In the genomic region with DNA sequence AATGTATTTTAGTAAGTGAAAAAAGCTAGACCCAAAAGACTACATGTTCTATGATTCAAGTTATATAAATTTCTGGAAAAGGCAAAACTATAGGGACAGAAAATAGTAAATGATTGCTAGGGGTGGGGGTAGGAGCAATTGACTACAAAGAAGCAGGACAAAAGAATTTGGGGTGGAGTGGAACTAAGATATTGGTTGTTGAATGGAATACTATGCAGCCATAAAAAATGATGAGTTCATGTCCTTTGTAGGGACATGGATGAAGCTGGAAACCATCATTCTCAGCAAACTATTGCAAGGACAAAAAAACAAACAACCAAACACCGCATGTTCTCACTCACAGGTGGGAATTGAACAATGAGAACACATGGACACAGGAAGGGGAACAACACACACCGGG, we compare ENCODE assay signal across 10 cellular contexts. TPM values are rescaled to one million over a fixed set of nuclear protein-coding genes. Genes with fewer than 3 reads are reported as not detected.
A peak's percentile ranks its signal among the peaks of the same experiment; 100 is the strongest.
DNase-seq lines count a peak whose midpoint lies in the region; ATAC-seq, FAIRE-seq and TF ChIP-seq lines count a peak whose summit lies in the region.
"Not testable (repeated sequence)": the region's sequence is repeated elsewhere in the genome, so short reads cannot be mapped to it uniquely, and the experiment has no call there.
"Had no signal": no experiment of that assay in that cellular context is flagged by ENCODE, and none has a peak within 500 bp of the region (broad histone marks: within the 10 kb centered on the region; RNA-seq: fewer than 3 reads in every experiment).

No MANE protein-coding gene starts in this region.

- TF ChIP-seq CTCF in HEK293 (tag by site-specific recombination; IDR thresholded peaks at IDR 0.05); K562 (IDR thresholded peaks at IDR 0.05 in 2 of 3, conservative IDR thresholded peaks at IDR 0.05 in 1 of 3; ENCODE audit: insufficient read depth in 2 of 3, low read depth in 1 of 3, low read length in 3 of 3): not testable (repeated sequence)

- intact Hi-C loops in CD4-positive, alpha-beta memory T cell (cut with micrococcal nuclease) = loop anchor here (10.0 kb wide), 1 partner anchor 47 kb away; no protein-coding TSS in a partner anchor
- intact Hi-C loops in activated CD4-positive, alpha-beta T cell treated with anti-CD3 and anti-CD28 coated beads, Interleukin-2, amount 10 ng/mL, durations not matched to agents 24 days and 14 days (cut with micrococcal nuclease); K562 (cut with micrococcal nuclease): not testable (repeated sequence)

- peaks cover 42% of the 10 kb centered on the region for H3K4me1 ChIP-seq in CD4-positive, alpha-beta memory T cell (ENCODE audit: insufficient read depth, low read length)
- H3K4me1 ChIP-seq in HEK293 (ENCODE audit: control insufficient read depth, insufficient read depth, low read length) = not testable (repeated sequence)
- peaks cover 8 to 14% of the 10 kb centered on the region in 2 experiments; a peak in 3 of 5 replicates for H3K4me1 ChIP-seq in K562 (replicated peaks in 1 of 2; ENCODE audit: control insufficient read depth in 2 of 2, insufficient read depth in 2 of 2, low read length in 2 of 2)

- TF ChIP-seq EP300 in K562 (IDR thresholded peaks at IDR 0.05; ENCODE audit: low read length) = not testable (repeated sequence)

- H3K9ac ChIP-seq in K562 (ENCODE audit: insufficient read depth in 1 of 2, low read depth in 2 of 2, low read length in 2 of 2) = not testable (repeated sequence)

- H3K9me3 Mint-ChIP-seq in CD4-positive, alpha-beta memory T cell = peaks cover 4 to 25% (median 12%) of the 10 kb centered on the region in 8 donors
- H3K9me3 Mint-ChIP-seq in T-cell = peaks cover 3 to 19% (median 12%) of the 10 kb centered on the region in 3 donors
- not testable (repeated sequence) for H3K9me3 Mint-ChIP-seq in activated CD4-positive, alpha-beta T cell treated with anti-CD3 and anti-CD28 coated beads, Interleukin-2, amount 10 ng/mL, durations not matched to agents 24 days and 14 days; activated CD8-positive, alpha-beta T cell treated with anti-CD3 and anti-CD28 coated beads, Interleukin-2, amount 10 ng/mL, durations not matched to agents 7 days and 5 days (ENCODE audit: insufficient read depth)
- peaks cover 12% of the 10 kb centered on the region for H3K9me3 Mint-ChIP-seq in memory B cell

- not testable (repeated sequence) for H3K9me1 ChIP-seq in K562 (ENCODE audit: control insufficient read depth, insufficient read depth, low read length)

- not testable (repeated sequence) for BruUV-seq in K562 (replicated peaks; lab: Mats Ljungman, UMichigan)

- H3K36me3 ChIP-seq in CD4-positive, alpha-beta memory T cell (ENCODE audit: insufficient read depth, low read length); HEK293 (ENCODE audit: control insufficient read depth in 2 of 2, insufficient read depth in 1 of 2, low read length in 2 of 2); K562 (ENCODE audit: control insufficient read depth, insufficient read depth, low read length): not testable (repeated sequence)

- ATAC-seq in T-cell (replicated peaks in 1 of 4); T-helper 17 cell; activated CD8-positive, alpha-beta T cell treated with anti-CD3 and anti-CD28 coated beads, Interleukin-2, amount 10 ng/mL, durations not matched to agents 7 days and 5 days; K562; memory B cell (ENCODE audit: low read depth): not testable (repeated sequence)

- CTCF ChIA-PET in CD4-positive, alpha-beta memory T cell (lab: Charles Lee; ENCODE audit: partially characterized antibody) = interaction anchor here (1.6 kb wide), 1 partner anchor 8 kb away, joined by 3 read pairs; no protein-coding TSS in a partner anchor
- CTCF ChIA-PET in HEK293 (lab: Yijun Ruan, JAX) = interaction anchor here (0.7 kb wide), 1 partner anchor 801 kb away, joined by 3 read pairs; no protein-coding TSS in a partner anchor
- CTCF ChIA-PET in T-cell (lab: Charles Lee) = interaction anchor here in 1 of 2 donors (0.6 kb wide), 1 partner anchor 14 kb away, joined by 4 read pairs; no protein-coding TSS in a partner anchor
- CTCF ChIA-PET in activated CD8-positive, alpha-beta T cell treated with anti-CD3 and anti-CD28 coated beads, Interleukin-2, amount 10 ng/mL, durations not matched to agents 7 days and 5 days (lab: Charles Lee); K562 (lab: Yijun Ruan, JAX; ENCODE audit: low intra/inter-chr PET ratio): not testable (repeated sequence)

- peak overlapping the region in 2 of 8 donors; percentile 79 to 83 for H3K4me3 Mint-ChIP-seq in CD4-positive, alpha-beta memory T cell
- not testable (repeated sequence) for H3K4me3 Mint-ChIP-seq in T-cell; T-helper 17 cell; activated CD4-positive, alpha-beta T cell treated with anti-CD3 and anti-CD28 coated beads, Interleukin-2, amount 10 ng/mL, durations not matched to agents 24 days and 14 days; activated CD8-positive, alpha-beta T cell treated with anti-CD3 and anti-CD28 coated beads, Interleukin-2, amount 10 ng/mL, durations not matched to agents 7 days and 5 days; memory B cell

- POLR2A ChIA-PET in CD4-positive, alpha-beta memory T cell (lab: Charles Lee; ENCODE audit: partially characterized antibody) = interaction anchor here (1.0 to 2.5 kb wide), 2 partner anchors 8 to 10 kb away, joined by 3 to 7 read pairs; no protein-coding TSS in a partner anchor
- POLR2A ChIA-PET in HEK293 (lab: Yijun Ruan, JAX); T-cell (lab: Charles Lee); activated CD8-positive, alpha-beta T cell treated with anti-CD3 and anti-CD28 coated beads, Interleukin-2, amount 10 ng/mL, durations not matched to agents 7 days and 5 days (lab: Charles Lee); K562 (lab: Yijun Ruan, JAX): not testable (repeated sequence)

- not testable (repeated sequence) for FAIRE-seq in K562 (lab: Jason Lieb, UNC)

- H2AFZ ChIP-seq in K562 (ENCODE audit: low read depth, low read length) = not testable (repeated sequence)

- peaks cover 37 to 59% (median 50%) of the 10 kb centered on the region in 4 donors for H3K4me1 Mint-ChIP-seq in CD4-positive, alpha-beta memory T cell
- H3K4me1 Mint-ChIP-seq in T-cell (peaks cover 49 to 52% (median 50%) of the 10 kb centered on the region in 3 donors), T-helper 17 cell (peaks cover 37% of the 10 kb centered on the region), memory B cell (peaks cover 19% of the 10 kb centered on the region)
- H3K4me1 Mint-ChIP-seq in activated CD4-positive, alpha-beta T cell treated with anti-CD3 and anti-CD28 coated beads, Interleukin-2, amount 10 ng/mL, durations not matched to agents 24 days and 14 days = peaks cover 25% of the 10 kb centered on the region
- H3K4me1 Mint-ChIP-seq in activated CD8-positive, alpha-beta T cell treated with anti-CD3 and anti-CD28 coated beads, Interleukin-2, amount 10 ng/mL, durations not matched to agents 7 days and 5 days (ENCODE audit: low read depth) = peaks cover 47% of the 10 kb centered on the region

- not testable (repeated sequence) for H3K27me3 Mint-ChIP-seq in CD4-positive, alpha-beta memory T cell; T-cell; T-helper 17 cell; activated CD8-positive, alpha-beta T cell treated with anti-CD3 and anti-CD28 coated beads, Interleukin-2, amount 10 ng/mL, durations not matched to agents 7 days and 5 days (ENCODE audit: low read depth); memory B cell
- peaks cover 24% of the 10 kb centered on the region for H3K27me3 Mint-ChIP-seq in activated CD4-positive, alpha-beta T cell treated with anti-CD3 and anti-CD28 coated beads, Interleukin-2, amount 10 ng/mL, durations not matched to agents 24 days and 14 days

- 44% methylated on average over 1 of the region's 2 CpGs for WGBS in K562 (ENCODE audit: insufficient coverage, low coverage, missing lambda C conversion rate)

- not testable (repeated sequence) for H3K4me2 ChIP-seq in K562 (ENCODE audit: insufficient read depth, low read length)

- not testable (repeated sequence) for DNase-seq in CD4-positive, alpha-beta memory T cell; T-cell; T-helper 17 cell; activated CD8-positive, alpha-beta T cell treated with anti-CD3 and anti-CD28 coated beads, Interleukin-2, amount 10 ng/mL, durations not matched to agents 7 days and 5 days; K562 (ENCODE audit: extremely low read depth in 1 of 4, low spot score in 3 of 4); memory B cell (ENCODE audit: low spot score in 2 of 2)
- peak; percentile 2 for DNase-seq in activated CD4-positive, alpha-beta T cell treated with anti-CD3 and anti-CD28 coated beads, Interleukin-2, amount 10 ng/mL, durations not matched to agents 24 days and 14 days

- H3K79me2 ChIP-seq in K562 (ENCODE audit: control insufficient read depth, insufficient read depth, low read length) = not testable (repeated sequence)

- not testable (repeated sequence) for H3K4me3 ChIP-seq in CD4-positive, alpha-beta memory T cell (ENCODE audit: low read length in 2 of 2); HEK293 (ENCODE audit: low read depth, low read length); K562

- not testable (repeated sequence) for TF ChIP-seq RAD21 in K562 (CRISPR knock-in tag; conservative IDR thresholded peaks at IDR 0.05 in 1 of 2, IDR thresholded peaks at IDR 0.05 in 1 of 2)

- peak overlapping the region in 4 of 7 donors; percentile 66 to 92 (median 83) for H3K27ac Mint-ChIP-seq in CD4-positive, alpha-beta memory T cell
- H3K27ac Mint-ChIP-seq in T-cell (peak overlapping the region; percentile 92), T-helper 17 cell (peak overlapping the region; percentile 97), memory B cell (peak overlapping the region; percentile 33)
- not testable (repeated sequence) for H3K27ac Mint-ChIP-seq in activated CD4-positive, alpha-beta T cell treated with anti-CD3 and anti-CD28 coated beads, Interleukin-2, amount 10 ng/mL, durations not matched to agents 24 days and 14 days
- peak overlapping the region; percentile 47 for H3K27ac Mint-ChIP-seq in activated CD8-positive, alpha-beta T cell treated with anti-CD3 and anti-CD28 coated beads, Interleukin-2, amount 10 ng/mL, durations not matched to agents 7 days and 5 days

- not testable (repeated sequence) for H3K36me3 Mint-ChIP-seq in CD4-positive, alpha-beta memory T cell; T-helper 17 cell (ENCODE audit: low read depth); activated CD4-positive, alpha-beta T cell treated with anti-CD3 and anti-CD28 coated beads, Interleukin-2, amount 10 ng/mL, durations not matched to agents 24 days and 14 days (ENCODE audit: low read depth); activated CD8-positive, alpha-beta T cell treated with anti-CD3 and anti-CD28 coated beads, Interleukin-2, amount 10 ng/mL, durations not matched to agents 7 days and 5 days (ENCODE audit: low read depth); memory B cell
- peaks cover 11% of the 10 kb centered on the region for H3K36me3 Mint-ChIP-seq in T-cell

- in situ Hi-C loops in K562 (cut with MboI) = loop anchor here (10.0 kb wide), 1 partner anchor 1767 kb away; no protein-coding TSS in a partner anchor

- not testable (repeated sequence) for H3K9me3 ChIP-seq in CD4-positive, alpha-beta memory T cell (ENCODE audit: control insufficient read depth in 1 of 2, low read length in 2 of 2); HEK293 (ENCODE audit: control insufficient read depth, insufficient read depth, low read depth, low read length); T-helper 17 cell (ENCODE audit: control insufficient read depth, low read length, poor library complexity, severe bottlenecking); K562 (replicated peaks; ENCODE audit: control insufficient read depth, insufficient read depth, low read depth, low read length)

- not testable (repeated sequence) for TF ChIP-seq POLR2A in K562 (conservative IDR thresholded peaks at IDR 0.05)

- H4K20me1 ChIP-seq in K562 (replicated peaks; ENCODE audit: control insufficient read depth, insufficient read depth, low read length) = not testable (repeated sequence)

- not testable (repeated sequence) for H3K27ac ChIP-seq in CD4-positive, alpha-beta memory T cell (ENCODE audit: low read depth, low read length); HEK293 (ENCODE audit: extremely low read depth, low read depth, low read length); K562 (ENCODE audit: extremely low read depth, low read depth, low read length)

- H3K27me3 ChIP-seq in CD4-positive, alpha-beta memory T cell (ENCODE audit: insufficient read depth, low read length); K562 (ENCODE audit: control insufficient read depth in 2 of 2, insufficient read depth in 2 of 2, low read length in 2 of 2): not testable (repeated sequence)

RNA-seq across cellular contexts. Expression of gene SAXO2, which starts 25.6 kb away (rescaled TPM):
- 1 to 10 TPM; 1.7 to 2.7 TPM for total RNA-seq in CD4-positive, alpha-beta memory T cell
- under 1 TPM in 1 of 2 donors, not detected in 1; 0.26 TPM for polyA plus RNA-seq in CD4-positive, alpha-beta memory T cell
- 10 to 100 TPM in 1 of 5 donors, 1 to 10 TPM in 3, under 1 TPM in 1; 0.56 to 19.6 (median 2.1) TPM for total RNA-seq in T-cell
- total RNA-seq in T-helper 17 cell = under 1 TPM in 1 of 2 donors, not detected in 1; 0.68 TPM
- 1.1 and 1.8 TPM in 2 replicates for total RNA-seq in activated CD4-positive, alpha-beta T cell treated with anti-CD3 and anti-CD28 coated beads, Interleukin-2, amount 10 ng/mL, durations not matched to agents 24 days and 14 days
- 1 to 10 TPM; 1.6 to 2.0 TPM for total RNA-seq in activated CD8-positive, alpha-beta T cell treated with anti-CD3 and anti-CD28 coated beads, Interleukin-2, amount 10 ng/mL, durations not matched to agents 7 days and 5 days
- 7.6 and 10.0 TPM in 2 replicates for total RNA-seq in K562 (2011; cell fraction: chromatin; rRNA removed; ENCODE audit: low replicate concordance)
- 7.0 and 21.3 TPM in 2 replicates for total RNA-seq in K562 (2011; cell fraction: nucleolus; rRNA removed)
- total RNA-seq in K562 (2011; cell fraction: nucleoplasm; rRNA removed) = 17.5 and 28.9 TPM in 2 replicates
- total RNA-seq in K562 (2014; rRNA removed) = 3.2 and 8.5 TPM in 2 replicates
- total RNA-seq in K562 (2014; rRNA removed; fragmentation: Illumina TruSeq; extraction: Trizol) = 3.1 and 3.6 TPM in 2 replicates
- 5.0 and 8.6 TPM in 2 replicates for total RNA-seq in K562 (2015; rRNA removed; fragmentation: Illumina TruSeq; extraction: Trizol)
- total RNA-seq in K562 (2021) = 5.7 and 8.2 TPM in 2 replicates
- 12.0 and 14.2 TPM in 2 replicates for polyA plus RNA-seq in K562 (2011; rRNA removed)
- 4.0 and 5.6 TPM in 2 replicates for polyA plus RNA-seq in K562 (2011; cell fraction: cytosol; rRNA removed)
- polyA plus RNA-seq in K562 (2011; cell fraction: nucleus; rRNA removed) = 10.9 and 12.6 TPM in 2 replicates
- 7.6 and 9.3 TPM in 2 replicates for polyA plus RNA-seq in K562 (2012)
- 3.8 and 4.5 TPM in 2 replicates for polyA plus RNA-seq in K562 (2014; fragmentation: Illumina TruSeq; extraction: Trizol)
- 1 to 10 TPM; 6.0 to 9.5 TPM for polyA plus RNA-seq in K562 (2014; fragmentation: Nextera tagmentation; extraction: Ambion mirVana)
- polyA plus RNA-seq in K562 (2014; rRNA removed) = 9.6 and 10.0 TPM in 2 replicates
- 0.67 and 2.9 TPM in 2 replicates for polyA minus RNA-seq in K562 (2011; rRNA and poly(A)+ RNA removed)
- 0.29 TPM in 1 of 2 replicates, not detected in the other for polyA minus RNA-seq in K562 (2011; cell fraction: cytosol; rRNA and poly(A)+ RNA removed)
- 9.7 and 18.3 TPM in 2 replicates for polyA minus RNA-seq in K562 (2011; cell fraction: nucleus; rRNA and poly(A)+ RNA removed)
- total RNA-seq: CD4-positive, CD25-positive, alpha-beta regulatory T cell had no signal
- polyA plus RNA-seq: CD14-positive monocyte had no signal

RNA-seq across cellular contexts. Expression of gene EFL1, which starts 25.7 kb away (rescaled TPM):
- total RNA-seq in CD4-positive, alpha-beta memory T cell = 10 to 100 TPM; 19.9 to 23.1 TPM
- polyA plus RNA-seq in CD4-positive, alpha-beta memory T cell = 10 to 100 TPM in 1 of 2 donors, 1 to 10 TPM in 1; 9.3 to 23.8 TPM
- total RNA-seq in T-cell = 10 to 100 TPM; 16.5 to 22.0 (median 20.1) TPM
- 10 to 100 TPM in 1 of 2 donors, 1 to 10 TPM in 1; 9.2 to 10.4 TPM for total RNA-seq in T-helper 17 cell
- total RNA-seq in activated CD4-positive, alpha-beta T cell treated with anti-CD3 and anti-CD28 coated beads, Interleukin-2, amount 10 ng/mL, durations not matched to agents 24 days and 14 days = 23.7 and 27.2 TPM in 2 replicates
- 10 to 100 TPM; 25.9 to 29.0 TPM for total RNA-seq in activated CD8-positive, alpha-beta T cell treated with anti-CD3 and anti-CD28 coated beads, Interleukin-2, amount 10 ng/mL, durations not matched to agents 7 days and 5 days
- 29.4 and 54.1 TPM in 2 replicates for total RNA-seq in K562 (2011; cell fraction: chromatin; rRNA removed; ENCODE audit: low replicate concordance)
- total RNA-seq in K562 (2011; cell fraction: nucleolus; rRNA removed) = 14.3 and 17.9 TPM in 2 replicates
- total RNA-seq in K562 (2011; cell fraction: nucleoplasm; rRNA removed) = 20.7 and 30.6 TPM in 2 replicates
- total RNA-seq in K562 (2014; rRNA removed) = 14.0 and 18.0 TPM in 2 replicates
- 24.3 and 26.6 TPM in 2 replicates for total RNA-seq in K562 (2014; rRNA removed; fragmentation: Illumina TruSeq; extraction: Trizol)
- 21.8 and 23.0 TPM in 2 replicates for total RNA-seq in K562 (2015; rRNA removed; fragmentation: Illumina TruSeq; extraction: Trizol)
- 16.6 and 17.4 TPM in 2 replicates for total RNA-seq in K562 (2021)
- 17.1 and 26.2 TPM in 2 replicates for polyA plus RNA-seq in K562 (2011; rRNA removed)
- 5.6 and 7.8 TPM in 2 replicates for polyA plus RNA-seq in K562 (2011; cell fraction: cytosol; rRNA removed)
- 11.1 and 12.7 TPM in 2 replicates for polyA plus RNA-seq in K562 (2011; cell fraction: nucleus; rRNA removed)
- 11.9 and 12.9 TPM in 2 replicates for polyA plus RNA-seq in K562 (2012)
- 17.9 and 32.5 TPM in 2 replicates for polyA plus RNA-seq in K562 (2014; fragmentation: Illumina TruSeq; extraction: Trizol)
- 10 to 100 TPM in 1 of 2 experiments, 1 to 10 TPM in 1; 4.8 to 16.9 TPM for polyA plus RNA-seq in K562 (2014; fragmentation: Nextera tagmentation; extraction: Ambion mirVana)
- polyA plus RNA-seq in K562 (2014; rRNA removed) = 13.4 and 14.7 TPM in 2 replicates
- polyA minus RNA-seq in K562 (2011; rRNA and poly(A)+ RNA removed) = 39.6 and 46.1 TPM in 2 replicates
- polyA minus RNA-seq in K562 (2011; cell fraction: cytosol; rRNA and poly(A)+ RNA removed) = 16.9 and 21.6 TPM in 2 replicates
- polyA minus RNA-seq in K562 (2011; cell fraction: nucleus; rRNA and poly(A)+ RNA removed) = 20.9 and 29.1 TPM in 2 replicates
